In genomic region chr2:126634273-126634861, GRCh38 we compare ENCODE assay signal across 9 cellular contexts. TPM values are rescaled to one million over a fixed set of nuclear protein-coding genes. Genes with fewer than 3 reads are reported as not detected.
A peak's percentile ranks its signal among the peaks of the same experiment; 100 is the strongest.
DNase-seq lines count a peak whose midpoint lies in the region; ATAC-seq and TF ChIP-seq lines count a peak whose summit lies in the region.
"Had no signal": no experiment of that assay in that cellular context is flagged by ENCODE, and none has a peak within 500 bp of the region (broad histone marks: within the 10 kb centered on the region; RNA-seq: fewer than 3 reads in every experiment).

No MANE protein-coding gene starts in this region.

- TF ChIP-seq EP300 in gastroesophageal sphincter (IDR thresholded peaks at IDR 0.05): no peak

- H3K4me3 Mint-ChIP-seq in CD4-positive, CD25-positive, alpha-beta regulatory T cell: no peak overlapping the region

- H3K4me3 ChIP-seq in CD4-positive, CD25-positive, alpha-beta regulatory T cell (ENCODE audit: low read depth, low read length): no peak overlapping the region
- H3K4me3 ChIP-seq in WI38 (ENCODE audit: low read depth, low read length) (no peak overlapping the region), gastroesophageal sphincter (no peak overlapping the region)

- peak; percentile 59 for TF ChIP-seq CTCF in WI38 (IDR thresholded peaks at IDR 0.05; ENCODE audit: low read depth, low read length)
- TF ChIP-seq CTCF in gastroesophageal sphincter (IDR thresholded peaks at IDR 0.05): peak in 3 of 4 experiments; percentile 14 to 45 (median 32)

- H3K9me3 ChIP-seq in CD4-positive, CD25-positive, alpha-beta regulatory T cell (ENCODE audit: control insufficient read depth in 2 of 2, low read length in 2 of 2): no peaks in the 10 kb centered on the region
- no peaks in the 10 kb centered on the region for H3K9me3 ChIP-seq in gastroesophageal sphincter

- no peak for TF ChIP-seq POLR2A in gastroesophageal sphincter (IDR thresholded peaks at IDR 0.05)

- no peaks in the 10 kb centered on the region for H3K4me1 ChIP-seq in CD4-positive, CD25-positive, alpha-beta regulatory T cell (ENCODE audit: control insufficient read depth, insufficient read depth, low read length, poor library complexity, severe bottlenecking)
- H3K4me1 ChIP-seq in gastroesophageal sphincter: no peaks in the 10 kb centered on the region

- no peaks in the 10 kb centered on the region for H3K36me3 Mint-ChIP-seq in CD4-positive, CD25-positive, alpha-beta regulatory T cell

- WGBS in gastroesophageal sphincter (ENCODE audit: low coverage in 1 of 2), 2 donors: 58 to 63% methylated on average over 10 to 12 of the region's 12 CpGs

- H3K9me3 Mint-ChIP-seq in CD4-positive, CD25-positive, alpha-beta regulatory T cell: peaks cover 0 to 1% (median 0%) of the 10 kb centered on the region in 7 donors

- ATAC-seq in CD4-positive, CD25-positive, alpha-beta regulatory T cell (ENCODE audit: low read depth in 2 of 2): no peak
- peak; percentile 54 for ATAC-seq in GM21723 (IDR thresholded peaks at IDR 0.05; ENCODE audit: unreplicated experiment)
- ATAC-seq in gastroesophageal sphincter: no peak
- no peak for ATAC-seq in HG03097 (IDR thresholded peaks at IDR 0.05; ENCODE audit: low FRiP score, unreplicated experiment)

- H3K36me3 ChIP-seq in CD4-positive, CD25-positive, alpha-beta regulatory T cell (ENCODE audit: control insufficient read depth, insufficient read depth, low read length): no peaks in the 10 kb centered on the region
- H3K36me3 ChIP-seq in gastroesophageal sphincter: no peaks in the 10 kb centered on the region

- peaks cover 7% of the 10 kb centered on the region for H3K27me3 ChIP-seq in CD4-positive, CD25-positive, alpha-beta regulatory T cell (ENCODE audit: control insufficient read depth, insufficient read depth, low read length)
- H3K27me3 ChIP-seq in gastroesophageal sphincter: no peaks in the 10 kb centered on the region

- H3K27ac ChIP-seq in CD4-positive, CD25-positive, alpha-beta regulatory T cell (ENCODE audit: insufficient read depth, low read length, poor library complexity, severe bottlenecking): no peak overlapping the region
- no peak overlapping the region for H3K27ac ChIP-seq in gastroesophageal sphincter
- H3K27ac ChIP-seq: HL-60 had no signal

- DNase-seq in CD4-positive, CD25-positive, alpha-beta regulatory T cell: peak in 2 of 3 donors; percentile 9 to 47
- DNase-seq in OCI-M2 (lab: John Stamatoyannopoulos, UW; ENCODE audit: unreplicated experiment) (no peak), middle frontal gyrus (ENCODE audit: extremely low spot score, low spot score) (no peak), superior temporal gyrus (ENCODE audit: extremely low spot score) (no peak)

- H3K27ac Mint-ChIP-seq in CD4-positive, CD25-positive, alpha-beta regulatory T cell: no peak overlapping the region

- H3K4me1 Mint-ChIP-seq in CD4-positive, CD25-positive, alpha-beta regulatory T cell: peaks cover 0 to 6% (median under 1%) of the 10 kb centered on the region in 4 donors

- peaks cover 23% of the 10 kb centered on the region for H3K27me3 Mint-ChIP-seq in CD4-positive, CD25-positive, alpha-beta regulatory T cell

RNA-seq across cellular contexts. Expression of gene GYPC, which starts 21.6 kb away (rescaled TPM):
- 75.2 TPM for total RNA-seq in CD4-positive, CD25-positive, alpha-beta regulatory T cell
- polyA plus RNA-seq in CD4-positive, CD25-positive, alpha-beta regulatory T cell: 100 to 1,000 TPM; 157 to 210 (median 190) TPM
- 100 to 1,000 TPM in 2 of 4 donors, 10 to 100 TPM in 2; 93.4 to 151 (median 108) TPM for total RNA-seq in gastroesophageal sphincter

Comparison
In these comparisons a context has a peak if more than half of its experiments do, and no peak if none do; other contexts are left out.
1. DNase-seq: peak in CD4-positive, CD25-positive, alpha-beta regulatory T cell (2 of 3); none in OCI-M2 (single experiment), middle frontal gyrus (single experiment) and superior temporal gyrus (single experiment).